ENCODE assay signal across 9 cellular contexts in genomic region chr12:42468853-42469252, GRCh38.
DNase-seq lines count a peak whose midpoint lies in the region; ATAC-seq and TF ChIP-seq lines count a peak whose summit lies in the region.
"Had no signal": no experiment of that assay in that cellular context is flagged by ENCODE, and none has a peak within 500 bp of the region (broad histone marks: within the 10 kb centered on the region; RNA-seq: fewer than 3 reads in every experiment).

No MANE protein-coding gene starts in this region.

- H3K9ac ChIP-seq in PC-3 (ENCODE audit: low read length), result no peak overlapping the region
- no peak overlapping the region for H3K9ac ChIP-seq in endodermal cell (ENCODE audit: extremely low read depth, low read length, poor library complexity, severe bottlenecking)

- WGBS in esophagus squamous epithelium, 2 donors, result 36 to 41% methylated on average over 4 of the region's 4 CpGs
- 91 to 92% methylated on average over 4 of the region's 4 CpGs for WGBS in endodermal cell (ENCODE audit: insufficient coverage in 1 of 2, insufficient read length in 1 of 2), 2 experiments

- ATAC-seq in GM18867 (IDR thresholded peaks at IDR 0.05; ENCODE audit: unreplicated experiment) (peak; percentile 2), HG02642 (IDR thresholded peaks at IDR 0.05; ENCODE audit: poor library complexity, unreplicated experiment) (peak; percentile 3), PC-3 (peak; percentile 80), GM19324 (IDR thresholded peaks at IDR 0.05; ENCODE audit: low FRiP score, unreplicated experiment) (no peak)
- ATAC-seq in natural killer cell treated with Interleukin-12 subunit alpha and Interleukin-12 subunit beta and Interleukin-15 and Interleukin-18, amount 100 ng/mL, for 72 hours, result peak; percentile 20 to 40

- POLR2A ChIA-PET in PC-3 (lab: Charles Lee; ENCODE audit: unreplicated experiment), result no interaction called here

- no TSS peak for BruUV-seq in PC-3 (replicated peaks; lab: Mats Ljungman, UMichigan)

- H3K27ac Mint-ChIP-seq in natural killer cell treated with Interleukin-12 subunit alpha and Interleukin-12 subunit beta and Interleukin-15 and Interleukin-18, amount 100 ng/mL, for 72 hours, result no peak overlapping the region
- no peak overlapping the region for H3K27ac Mint-ChIP-seq in endodermal cell

- H3K4me1 ChIP-seq in PC-3 (ENCODE audit: insufficient read depth, low read length) (peaks cover 11% of the 10 kb centered on the region), esophagus squamous epithelium (peaks cover 0 to 24% (median 0%) of the 10 kb centered on the region in 3 donors), endodermal cell (ENCODE audit: control insufficient read depth, insufficient read depth, low read length) (peaks cover 17% of the 10 kb centered on the region)

- H3K9me2 ChIP-seq in PC-3 (replicated peaks; ENCODE audit: low read length), result no peaks in the 10 kb centered on the region

- no peaks in the 10 kb centered on the region for H3F3A ChIP-seq in PC-3 (ENCODE audit: low read length, unreplicated experiment)

- peak overlapping the region; percentile 72 for H3K4me3 Mint-ChIP-seq in natural killer cell treated with Interleukin-12 subunit alpha and Interleukin-12 subunit beta and Interleukin-15 and Interleukin-18, amount 100 ng/mL, for 72 hours
- no peak overlapping the region for H3K4me3 Mint-ChIP-seq in endodermal cell
- H3K4me3 Mint-ChIP-seq: neural crest cell had no signal

- TF ChIP-seq POLR2A in esophagus squamous epithelium (IDR thresholded peaks at IDR 0.05), result no peak

- peaks cover 18% of the 10 kb centered on the region for H3K79me2 ChIP-seq in PC-3 (ENCODE audit: low read length)

- no peak overlapping the region for H2AFZ ChIP-seq in PC-3 (ENCODE audit: low read length)

- H3K27me3 ChIP-seq in PC-3 (ENCODE audit: low read length), result no peaks in the 10 kb centered on the region
- H3K27me3 ChIP-seq in esophagus squamous epithelium, result no peaks in the 10 kb centered on the region
- no peaks in the 10 kb centered on the region for H3K27me3 ChIP-seq in endodermal cell (ENCODE audit: control insufficient read depth, insufficient read depth, low read length, poor library complexity, severe bottlenecking)

- H3K27ac ChIP-seq in PC-3 (ENCODE audit: low read length), result no peak overlapping the region
- H3K27ac ChIP-seq in esophagus squamous epithelium, result peak overlapping the region in 1 of 4 donors; percentile 31
- no peak overlapping the region for H3K27ac ChIP-seq in endodermal cell (ENCODE audit: low read depth, low read length)

- peaks cover 37% of the 10 kb centered on the region for H3K36me3 ChIP-seq in PC-3 (ENCODE audit: low read depth, low read length)
- peaks cover 0 to 35% (median 0%) of the 10 kb centered on the region in 3 donors for H3K36me3 ChIP-seq in esophagus squamous epithelium
- H3K36me3 ChIP-seq in endodermal cell (ENCODE audit: control insufficient read depth, insufficient read depth, low read length), result peaks cover 52% of the 10 kb centered on the region

- no peak overlapping the region for H3K4me3 ChIP-seq in PC-3 (ENCODE audit: low read length)
- peak overlapping the region in 2 of 4 donors; percentile 13 to 27 for H3K4me3 ChIP-seq in esophagus squamous epithelium
- no peak overlapping the region for H3K4me3 ChIP-seq in endodermal cell (ENCODE audit: low read length)

- H3K9me3 Mint-ChIP-seq in natural killer cell treated with Interleukin-12 subunit alpha and Interleukin-12 subunit beta and Interleukin-15 and Interleukin-18, amount 100 ng/mL, for 72 hours, result no peaks in the 10 kb centered on the region
- H3K9me3 Mint-ChIP-seq in endodermal cell, result no peaks in the 10 kb centered on the region
- H3K9me3 Mint-ChIP-seq: neural crest cell had no signal

- H3K4me1 Mint-ChIP-seq in natural killer cell treated with Interleukin-12 subunit alpha and Interleukin-12 subunit beta and Interleukin-15 and Interleukin-18, amount 100 ng/mL, for 72 hours (ENCODE audit: low read depth in 2 of 2), result peaks cover 15 to 18% of the 10 kb centered on the region in 2 donors
- peaks cover 31% of the 10 kb centered on the region for H3K4me1 Mint-ChIP-seq in endodermal cell

- peaks cover 4 to 16% of the 10 kb centered on the region in 2 donors for H3K27me3 Mint-ChIP-seq in natural killer cell treated with Interleukin-12 subunit alpha and Interleukin-12 subunit beta and Interleukin-15 and Interleukin-18, amount 100 ng/mL, for 72 hours
- H3K27me3 Mint-ChIP-seq in endodermal cell (ENCODE audit: insufficient read depth), result no peaks in the 10 kb centered on the region

- no peaks in the 10 kb centered on the region for H3K36me3 Mint-ChIP-seq in natural killer cell treated with Interleukin-12 subunit alpha and Interleukin-12 subunit beta and Interleukin-15 and Interleukin-18, amount 100 ng/mL, for 72 hours
- H3K36me3 Mint-ChIP-seq in endodermal cell (ENCODE audit: low read depth), result peaks cover 48% of the 10 kb centered on the region

- DNase-seq in PC-3 (peak; percentile 20), esophagus squamous epithelium (lab: John Stamatoyannopoulos, UW) (no peak), endodermal cell (no peak), HPDE6-E6E7 (ENCODE audit: extremely low spot score) (no peak)
- DNase-seq in natural killer cell treated with Interleukin-12 subunit alpha and Interleukin-12 subunit beta and Interleukin-15 and Interleukin-18, amount 100 ng/mL, for 72 hours (ENCODE audit: low spot score), result no peak

- H4K20me1 ChIP-seq in PC-3 (ENCODE audit: low read length), result no peaks in the 10 kb centered on the region

- CTCF ChIA-PET in PC-3 (lab: Charles Lee), result interaction anchor here (1.1 kb wide), 1 partner anchor 869 kb away, joined by 3 read pairs; no protein-coding TSS in a partner anchor

- H3K4me2 ChIP-seq in PC-3 (ENCODE audit: low read length), result no peak overlapping the region

- H3K9me3 ChIP-seq in PC-3 (ENCODE audit: low read length) (no peaks in the 10 kb centered on the region), esophagus squamous epithelium (no peaks in the 10 kb centered on the region), endodermal cell (ENCODE audit: control insufficient read depth, low read length) (no peaks in the 10 kb centered on the region)

- TF ChIP-seq CTCF in PC-3 (conservative IDR thresholded peaks at IDR 0.05; ENCODE audit: low read depth, low read length) (no peak), esophagus squamous epithelium (IDR thresholded peaks at IDR 0.05) (no peak), endodermal cell (conservative IDR thresholded peaks at IDR 0.05) (no peak)

- intact Hi-C loops in PC-3 (cut with micrococcal nuclease), result no loop called here
- intact Hi-C loops in esophagus squamous epithelium (cut with DNase I), result no loop called here
